Comparison of ENCODE assay signal across 14 cellular contexts in the genomic region with DNA sequence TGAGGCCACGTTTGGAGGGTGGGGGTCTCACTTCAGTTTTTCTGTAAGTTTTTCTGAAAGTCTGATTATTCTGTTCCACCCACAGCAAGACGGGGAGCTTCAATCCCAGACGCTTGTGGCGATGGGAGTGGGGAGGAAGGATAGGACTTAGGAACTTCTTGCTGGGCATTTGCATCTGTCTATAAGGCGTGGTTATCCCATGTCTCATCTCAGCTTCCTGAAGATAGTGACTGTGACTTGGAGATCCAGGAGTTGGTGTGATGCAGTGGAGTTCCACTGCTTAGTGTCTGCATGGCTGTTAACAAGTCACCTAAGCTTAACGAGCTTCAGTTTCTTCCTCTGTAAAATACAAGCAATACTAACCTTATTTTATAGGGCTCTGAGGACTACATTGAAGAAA. TPM values are rescaled to one million over a fixed set of nuclear protein-coding genes. Genes with fewer than 3 reads are reported as not detected.
"Had no signal": no experiment of that assay in that cellular context is flagged by ENCODE, and none has a peak within 500 bp of the region (broad histone marks: within the 10 kb centered on the region; RNA-seq: fewer than 3 reads in every experiment).

No MANE protein-coding gene starts in this region.

- H3K27me3 ChIP-seq: sigmoid colon had no signal

- H3K36me3 ChIP-seq: sigmoid colon, thoracic aorta had no signal

- H3K27ac ChIP-seq: psoas muscle, sigmoid colon, thoracic aorta had no signal

- ATAC-seq: effector memory CD8-positive, alpha-beta T cell; natural killer cell; psoas muscle; stimulated activated naive CD8-positive, alpha-beta T cell treated with anti-CD3 and anti-CD28 coated beads, Interleukin-15, Interleukin-2, amounts not matched to agents 100 U/mL and 50 U/mL, for 24 hours; T-helper 17 cell had no signal

- H3K9me3 ChIP-seq: psoas muscle, sigmoid colon, thoracic aorta had no signal

- H3K4me3 ChIP-seq: psoas muscle, sigmoid colon, thoracic aorta had no signal

- DNase-seq: activated effector memory CD4-positive, alpha-beta T cell treated with Interleukin-2 at 50 U/mL for 16 hours; activated T-cell treated with anti-CD3 and anti-CD28 coated beads, Interleukin-2, amount 50 U/mL, for 1 hour; amniotic stem cell; effector memory CD8-positive, alpha-beta T cell; erythroblast; natural killer cell; psoas muscle; sigmoid colon; stimulated activated CD4-positive, alpha-beta T cell treated with anti-CD3 and anti-CD28 coated beads, Interleukin-4, amount 100 ng/mL, for 1 hour; stimulated activated CD8-positive, alpha-beta memory T cell treated with anti-CD3 and anti-CD28 coated beads, Interleukin-4, amount 100 ng/mL, for 48 hours; stimulated activated naive CD8-positive, alpha-beta T cell treated with anti-CD3 and anti-CD28 coated beads, Interleukin-15, Interleukin-2, amounts not matched to agents 100 U/mL and 50 U/mL, for 24 hours; T-helper 17 cell had no signal

- H3K4me1 ChIP-seq: psoas muscle, sigmoid colon had no signal

RNA-seq across cellular contexts. Expression of gene BARX2, which starts 58.9 kb away (rescaled TPM):
- total RNA-seq: mononuclear cell, natural killer cell, sigmoid colon, T-helper 17 cell, thoracic aorta had no signal
